ENCODE assay signal across 10 cellular contexts in the genomic region with DNA sequence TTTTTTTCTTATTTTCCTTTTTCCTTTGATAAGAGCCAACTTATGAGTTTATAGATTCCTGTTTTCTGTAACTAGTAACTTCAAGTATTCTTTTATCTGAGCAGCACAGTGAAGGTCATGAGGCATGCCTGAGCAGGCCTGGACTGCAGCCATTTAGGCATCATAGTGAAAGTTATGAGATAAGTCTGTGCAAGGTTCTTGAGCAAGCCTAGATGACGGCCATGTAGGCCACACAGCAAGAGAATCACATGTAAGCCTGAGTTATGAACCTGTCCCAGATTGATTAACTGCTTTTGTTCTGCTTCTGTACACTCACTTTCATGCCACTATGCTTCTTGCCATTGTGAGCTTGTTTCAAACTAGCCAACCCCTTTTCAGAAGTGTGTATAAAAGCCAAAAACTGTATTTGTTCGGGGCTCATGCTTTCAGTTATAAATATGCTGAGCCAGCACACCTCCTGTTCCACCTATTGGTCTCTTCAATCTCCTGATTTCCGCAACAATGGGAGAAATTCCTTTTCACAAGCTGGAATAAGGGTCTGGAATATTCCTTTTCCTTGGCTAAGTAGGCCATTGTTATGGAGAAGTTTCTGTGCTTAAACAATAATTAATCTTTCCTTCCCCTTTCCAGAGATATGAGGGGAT.
DNase-seq lines count a peak whose midpoint lies in the region; ATAC-seq, FAIRE-seq and TF ChIP-seq lines count a peak whose summit lies in the region.
"Had no signal": no experiment of that assay in that cellular context is flagged by ENCODE, and none has a peak within 500 bp of the region (broad histone marks: within the 10 kb centered on the region; RNA-seq: fewer than 3 reads in every experiment).

No MANE protein-coding gene starts in this region.

- H3K27ac ChIP-seq in H1 (ENCODE audit: low read depth, low read length) = no peak overlapping the region

- H3K23ac ChIP-seq in H1 (ENCODE audit: insufficient read length) = no peak overlapping the region

- H4K5ac ChIP-seq in H1 (ENCODE audit: insufficient read length, low read depth, low read length) = no peak overlapping the region

- TF ChIP-seq CTCF in GM20000 (IDR thresholded peaks at IDR 0.05; ENCODE audit: extremely low read depth, missing control alignments) (no peak), H1 (IDR thresholded peaks at IDR 0.05; ENCODE audit: control extremely low read depth in 1 of 3, insufficient read depth in 1 of 3, low read depth in 1 of 3, low read length in 3 of 3) (no peak)

- H3K14ac ChIP-seq in H1 (ENCODE audit: insufficient read length) = no peak overlapping the region

- no peak for TF ChIP-seq POLR2A in H1 (IDR thresholded peaks at IDR 0.05; ENCODE audit: control extremely low read depth in 1 of 2, low read depth in 2 of 2, low read length in 2 of 2)

- H4K20me1 ChIP-seq in H1 (replicated peaks in 1 of 2; ENCODE audit: control insufficient read depth in 1 of 2, insufficient read depth in 2 of 2, low read length in 2 of 2) = no peaks in the 10 kb centered on the region

- peak overlapping the region; percentile 73; the same call in 1 of the 2 replicates for H2AFZ ChIP-seq in H1 (ENCODE audit: low read length)

- H2BK120ac ChIP-seq in H1 (replicated peaks; ENCODE audit: low read depth, low read length) = no peak overlapping the region

- H2BK12ac ChIP-seq in H1 (ENCODE audit: low read depth, low read length) = no peak overlapping the region

- POLR2A ChIA-PET in H1 (lab: Charles Lee; ENCODE audit: partially characterized antibody) = no interaction called here

- TF ChIP-seq RAD21 in H1 (IDR thresholded peaks at IDR 0.05 in 1 of 2, conservative IDR thresholded peaks at IDR 0.05 in 1 of 2; ENCODE audit: low read depth in 2 of 2, low read length in 2 of 2) = no peak

- H2AK5ac ChIP-seq in H1 (ENCODE audit: low read depth, low read length) = no peak overlapping the region

- no peak overlapping the region for H3K4me3 ChIP-seq in H1 (ENCODE audit: extremely low read depth in 1 of 4, insufficient read depth in 2 of 4, low read depth in 3 of 4, low read length in 4 of 4)
- H3K4me3 ChIP-seq: esophagus squamous epithelium had no signal

- H3K4me1 ChIP-seq in H1 (replicated peaks in 1 of 4; ENCODE audit: control insufficient read depth in 3 of 4, insufficient read depth in 4 of 4, low read length in 3 of 4) = no peaks in the 10 kb centered on the region

- H3K23me2 ChIP-seq in H1 (ENCODE audit: low read depth, low read length) = no peaks in the 10 kb centered on the region

- 95% methylated on average over 3 of the region's 3 CpGs; no CpG with 5 or more reads in 1 of the 2 experiments for WGBS in H1 (ENCODE audit: extremely low coverage in 1 of 2, insufficient coverage in 1 of 2, insufficient read length in 1 of 2, insufficient replicate concordance in 2 of 2, low coverage in 1 of 2, low lambda C conversion rate in 2 of 2, missing lambda C conversion rate in 1 of 2), 2 experiments

- H2BK20ac ChIP-seq in H1 (ENCODE audit: low read length) = no peak overlapping the region

- peaks cover 14 to 25% of the 10 kb centered on the region in 2 experiments for H3K9me3 ChIP-seq in H1 (ENCODE audit: insufficient read depth in 2 of 2, low read depth in 1 of 2, low read length in 1 of 2)
- H3K9me3 ChIP-seq: esophagus squamous epithelium had no signal

- no peak for FAIRE-seq in H1 (lab: Jason Lieb, UNC)

- no peak overlapping the region for H3K56ac ChIP-seq in H1 (replicated peaks; ENCODE audit: insufficient read length, low read depth, low read length)

- TF ChIP-seq EP300 in H1 (IDR thresholded peaks at IDR 0.05; ENCODE audit: borderline replicate concordance in 1 of 2, low read depth in 2 of 2, low read length in 2 of 2) = no peak

- no peak overlapping the region for H4K91ac ChIP-seq in H1 (replicated peaks; ENCODE audit: insufficient read length, low read length)

- no peak overlapping the region for H3K18ac ChIP-seq in H1 (ENCODE audit: extremely low read depth, low read length)

- CTCF ChIA-PET in H1 (lab: Charles Lee; ENCODE audit: partially characterized antibody) = no interaction called here

- H2BK5ac ChIP-seq in H1 (ENCODE audit: low read depth, low read length) = no peak overlapping the region

- H4K8ac ChIP-seq in H1 (ENCODE audit: extremely low read depth, insufficient read depth, low read length) = no peak overlapping the region

- H3K4ac ChIP-seq in H1 (replicated peaks; ENCODE audit: insufficient read length, low read depth, low read length) = no peak overlapping the region

- ATAC-seq in HG03095 (IDR thresholded peaks at IDR 0.05; ENCODE audit: unreplicated experiment) (peak; percentile 83), HG03457 (IDR thresholded peaks at IDR 0.05; ENCODE audit: unreplicated experiment) (no peak)

- H3K79me1 ChIP-seq in H1 (ENCODE audit: low read depth, low read length) = no peaks in the 10 kb centered on the region

- H3K79me2 ChIP-seq in H1 (ENCODE audit: control insufficient read depth in 1 of 2, insufficient read depth in 2 of 2, low read length in 2 of 2) = no peaks in the 10 kb centered on the region

- H3K4me2 ChIP-seq in H1 (ENCODE audit: insufficient read depth in 1 of 2, low read depth in 2 of 2, low read length in 2 of 2) = no peak overlapping the region

- DNase-seq in GM20000 (ENCODE audit: low spot score) (peak; percentile 26), H1 (ENCODE audit: low read depth in 1 of 2, low spot score in 2 of 2) (no peak), renal cortical epithelial cell (ENCODE audit: low read depth) (peak; percentile 91), DMS79 (lab: John Stamatoyannopoulos, UW) (no peak), iPS-NIHi11 (ENCODE audit: low spot score) (no peak)
- no peak for DNase-seq in stimulated activated CD4-positive, alpha-beta T cell treated with anti-CD3 and anti-CD28 coated beads, Interleukin-12 subunit alpha, Interleukin-12 subunit beta, amount 100 ng/mL, for 4 hours
- DNase-seq: esophagus squamous epithelium, occipital lobe had no signal

- no peaks in the 10 kb centered on the region for H3K27me3 ChIP-seq in H1 (replicated peaks in 1 of 4; ENCODE audit: control insufficient read depth in 3 of 4, extremely low read depth in 1 of 4, insufficient read depth in 3 of 4, low read length in 3 of 4)
- H3K27me3 ChIP-seq: esophagus squamous epithelium had no signal

- no peak overlapping the region for H3K9ac ChIP-seq in H1 (replicated peaks in 1 of 4; ENCODE audit: extremely low read depth in 1 of 4, low read depth in 3 of 4, low read length in 3 of 4)

- H3K36me3 ChIP-seq in H1 (ENCODE audit: control insufficient read depth in 2 of 4, insufficient read depth in 4 of 4, low read length in 3 of 4) = peaks cover 0 to 4% (median 0%) of the 10 kb centered on the region in 4 experiments; a peak in 1 of 8 replicates
- H3K36me3 ChIP-seq: esophagus squamous epithelium had no signal

- H2BK15ac ChIP-seq in H1 (ENCODE audit: low read length) = no peak overlapping the region

TF ChIP-seq in H1, 55 proteins besides CTCF, POLR2A, EP300 and RAD21:
- TF ChIP-seq MAFK (IDR thresholded peaks at IDR 0.05; ENCODE audit: low read depth, low read length) (peak; percentile 34; the same call in 1 of the 2 replicates), ASH2L (IDR thresholded peaks at IDR 0.05; ENCODE audit: low read length) (no peak)

Comparison
In these comparisons a context has a peak if more than half of its experiments do, and no peak if none do; other contexts are left out.
1. DNase-seq: peak in GM20000 (single experiment) and renal cortical epithelial cell (single experiment); none in H1 (0 of 2), DMS79 (single experiment), iPS-NIHi11 (single experiment) and stimulated activated CD4-positive, alpha-beta T cell treated with anti-CD3 and anti-CD28 coated beads, Interleukin-12 subunit alpha, Interleukin-12 subunit beta, amount 100 ng/mL, for 4 hours (single experiment).